10 cellular contexts compared by ENCODE assay signal in the genomic region with DNA sequence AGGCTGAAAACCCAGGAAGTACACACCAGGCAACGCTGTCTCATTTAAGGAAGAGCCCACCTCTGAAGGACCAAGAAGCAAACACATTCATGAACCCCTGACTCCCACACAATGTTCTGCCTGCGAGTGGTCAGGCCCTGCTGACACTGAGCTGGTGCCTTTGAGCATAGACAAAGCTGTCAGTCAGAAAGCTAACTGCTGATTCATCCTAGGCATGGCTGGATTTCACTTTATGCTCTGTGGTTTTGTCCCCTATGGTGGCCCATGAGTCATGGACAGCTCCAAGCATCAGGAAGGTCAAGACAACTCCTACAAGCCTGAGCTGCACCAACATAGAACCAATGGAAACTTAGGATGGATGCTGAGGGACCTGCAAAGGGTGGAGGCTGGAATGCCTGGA.
DNase-seq lines count a peak whose midpoint lies in the region; ATAC-seq and TF ChIP-seq lines count a peak whose summit lies in the region.
"Had no signal": no experiment of that assay in that cellular context is flagged by ENCODE, and none has a peak within 500 bp of the region (broad histone marks: within the 10 kb centered on the region; RNA-seq: fewer than 3 reads in every experiment).

No MANE protein-coding gene starts in this region.

- peaks cover 21% of the 10 kb centered on the region for H3K4me1 ChIP-seq in PC-3 (ENCODE audit: insufficient read depth, low read length)
- peaks cover 0 to 17% (median 2%) of the 10 kb centered on the region in 4 donors for H3K4me1 ChIP-seq in upper lobe of left lung

- no peaks in the 10 kb centered on the region for H3K9me2 ChIP-seq in PC-3 (replicated peaks; ENCODE audit: low read length)

- POLR2A ChIA-PET in PC-3 (lab: Charles Lee; ENCODE audit: unreplicated experiment): no interaction called here

- no TSS peak for BruUV-seq in PC-3 (replicated peaks; lab: Mats Ljungman, UMichigan)

- H3K4me2 ChIP-seq in PC-3 (ENCODE audit: low read length): peak overlapping the region; percentile 29

- no peak overlapping the region for H3K9ac ChIP-seq in PC-3 (ENCODE audit: low read length)

- no peak overlapping the region for H3K4me3 ChIP-seq in PC-3 (ENCODE audit: low read length)
- no peak overlapping the region for H3K4me3 ChIP-seq in fibroblast of mammary gland (ENCODE audit: control insufficient read depth, low read depth, low read length)
- no peak overlapping the region for H3K4me3 ChIP-seq in upper lobe of left lung

- DNase-seq in AML-193 (lab: John Stamatoyannopoulos, UW) (peak; percentile 13 to 28), PC-3 (peak; percentile 88), fibroblast of mammary gland (ENCODE audit: low read depth) (peak; percentile 76), type B pancreatic cell (ENCODE audit: extremely low spot score, unreplicated experiment) (no peak), D341Med (ENCODE audit: low spot score) (no peak), cerebellar nuclear complex (lab: John Stamatoyannopoulos, UW) (no peak), upper lobe of left lung (no peak)
- DNase-seq: NCI-H524 had no signal

- no peaks in the 10 kb centered on the region for H4K20me1 ChIP-seq in PC-3 (ENCODE audit: low read length)

- H3K27ac ChIP-seq in PC-3 (ENCODE audit: low read length): peak overlapping the region; percentile 57
- H3K27ac ChIP-seq in upper lobe of left lung: no peak overlapping the region

- intact Hi-C loops in PC-3 (cut with micrococcal nuclease): no loop called here

- no peaks in the 10 kb centered on the region for H3K9me3 Mint-ChIP-seq in type B pancreatic cell

- CTCF ChIA-PET in PC-3 (lab: Charles Lee): interaction anchor here (0.6 kb wide), 2 partner anchors 55 to 267 kb away, joined by 3 read pairs; no protein-coding TSS in a partner anchor

- H3K27ac Mint-ChIP-seq in type B pancreatic cell: no peak overlapping the region
- H3K27ac Mint-ChIP-seq: progenitor cell of endocrine pancreas had no signal

- H3K4me3 Mint-ChIP-seq in type B pancreatic cell: no peak overlapping the region

- H3K9me3 ChIP-seq in PC-3 (ENCODE audit: low read length) (no peaks in the 10 kb centered on the region), upper lobe of left lung (no peaks in the 10 kb centered on the region)

- H2AFZ ChIP-seq in PC-3 (ENCODE audit: low read length): no peak overlapping the region

- no peaks in the 10 kb centered on the region for H3K27me3 Mint-ChIP-seq in type B pancreatic cell
- H3K27me3 Mint-ChIP-seq: progenitor cell of endocrine pancreas had no signal

- H3K27me3 ChIP-seq in PC-3 (ENCODE audit: low read length) (no peaks in the 10 kb centered on the region), upper lobe of left lung (no peaks in the 10 kb centered on the region)

- no peaks in the 10 kb centered on the region for H3F3A ChIP-seq in PC-3 (ENCODE audit: low read length, unreplicated experiment)

- H3K36me3 ChIP-seq in PC-3 (ENCODE audit: low read depth, low read length): no peaks in the 10 kb centered on the region; the same call in 1 of the 2 replicates
- H3K36me3 ChIP-seq in upper lobe of left lung: peaks cover 8 to 43% (median 26%) of the 10 kb centered on the region in 4 donors

- ATAC-seq in GM21786 (IDR thresholded peaks at IDR 0.05; ENCODE audit: unreplicated experiment) (peak; percentile 59), PC-3 (peak; percentile 95), upper lobe of left lung (ENCODE audit: low FRiP score in 2 of 2) (no peak)

- TF ChIP-seq CTCF in PC-3 (conservative IDR thresholded peaks at IDR 0.05; ENCODE audit: low read depth, low read length): no peak
- no peak for TF ChIP-seq CTCF in fibroblast of mammary gland (conservative IDR thresholded peaks at IDR 0.05; ENCODE audit: control insufficient read depth, insufficient read depth, low read depth, low read length)
- no peak for TF ChIP-seq CTCF in type B pancreatic cell (conservative IDR thresholded peaks at IDR 0.05)
- TF ChIP-seq CTCF in upper lobe of left lung (IDR thresholded peaks at IDR 0.05): no peak

- H3K36me3 Mint-ChIP-seq in type B pancreatic cell: peaks cover 35% of the 10 kb centered on the region

- TF ChIP-seq POLR2A in upper lobe of left lung (IDR thresholded peaks at IDR 0.05): no peak

- H3K79me2 ChIP-seq in PC-3 (ENCODE audit: low read length): no peaks in the 10 kb centered on the region

- no peak for TF ChIP-seq EP300 in upper lobe of left lung (IDR thresholded peaks at IDR 0.05)

- 75 to 100% methylated on average over 1 to 2 of the region's 2 CpGs for WGBS in upper lobe of left lung, 2 donors

- peaks cover 21% of the 10 kb centered on the region for H3K4me1 Mint-ChIP-seq in type B pancreatic cell (ENCODE audit: unreplicated experiment)

Comparison
In these comparisons a context has a peak if more than half of its experiments do, and no peak if none do; other contexts are left out.
1. DNase-seq: peak in AML-193 (2 of 2), PC-3 (single experiment) and fibroblast of mammary gland (single experiment); none in type B pancreatic cell (single experiment), D341Med (single experiment), cerebellar nuclear complex (0 of 2) and upper lobe of left lung (0 of 2).
2. ATAC-seq: peak in GM21786 (single experiment) and PC-3 (single experiment); none in upper lobe of left lung (0 of 2).